2 cellular contexts compared by ENCODE assay signal in the genomic region with DNA sequence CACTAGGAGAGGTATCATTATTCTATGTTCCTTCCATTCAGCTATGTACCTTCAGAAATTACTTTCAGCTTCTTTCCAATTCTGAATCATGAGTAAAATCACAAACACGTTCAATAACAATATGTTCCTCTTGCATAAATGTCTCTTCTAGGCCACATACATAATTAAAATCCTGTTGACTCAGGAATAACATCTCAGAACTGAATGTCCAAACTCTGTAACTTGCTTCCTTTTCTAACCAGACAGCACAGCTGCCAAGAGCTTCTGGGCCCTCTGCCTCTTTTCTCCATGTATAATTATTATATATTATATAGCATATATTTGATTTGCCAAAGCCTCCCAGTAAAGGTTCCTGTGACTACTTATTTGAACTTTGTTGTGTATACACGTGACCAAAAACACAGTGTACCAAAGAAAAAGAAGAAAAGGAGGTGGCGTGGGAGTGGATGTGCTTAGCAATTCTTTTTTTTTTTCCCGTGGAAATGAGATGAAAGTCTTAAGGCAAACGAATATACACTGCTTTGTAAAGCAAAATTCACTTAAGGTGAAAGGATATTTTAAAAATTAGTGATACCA. TPM values are rescaled to one million over a fixed set of nuclear protein-coding genes. Genes with fewer than 3 reads are reported as not detected.
"Had no signal": no experiment of that assay in that cellular context is flagged by ENCODE, and none has a peak within 500 bp of the region (broad histone marks: within the 10 kb centered on the region; RNA-seq: fewer than 3 reads in every experiment).

No MANE protein-coding gene starts in this region.

RNA-seq across cellular contexts. Expression of a gene that starts 45.9 kb away (rescaled TPM):
- total RNA-seq: mononuclear cell, natural killer cell had no signal
